In genomic region chr1:11805454-11806306, GRCh38 we compare ENCODE assay signal across 8 cellular contexts. TPM values are rescaled to one million over a fixed set of nuclear protein-coding genes. Genes with fewer than 3 reads are reported as not detected.
DNase-seq lines count a peak whose midpoint lies in the region; ATAC-seq and TF ChIP-seq lines count a peak whose summit lies in the region.

TSS of gene CLCN6 (plus strand) at chr1:11806191. CDS start at chr1:11806263, 72 bp downstream.
TSS of gene MTHFR (minus strand) at chr1:11805964. CDS start at chr1:11803116, 2,848 bp downstream.

- H3K4me1 ChIP-seq in OCI-LY3 (ENCODE audit: low read length), result peaks cover 21% of the 10 kb centered on the region
- H3K4me1 ChIP-seq in mononuclear cell (ENCODE audit: insufficient read depth, low read length), result peaks cover 61% of the 10 kb centered on the region

- H4K20me1 ChIP-seq in OCI-LY3 (ENCODE audit: insufficient read depth, low read length), result no peaks in the 10 kb centered on the region

- peak within 1 kb of the TSS; percentile 61 for H3K27ac ChIP-seq in OCI-LY3 (ENCODE audit: low read length)

- H3K4me3 ChIP-seq in OCI-LY3 (ENCODE audit: low read length), result peak within 1 kb of the TSS; percentile 98
- H3K4me3 ChIP-seq in mononuclear cell (ENCODE audit: low read length), result peak within 1 kb of the TSS; percentile 79

- H3K9me3 ChIP-seq in OCI-LY3 (ENCODE audit: insufficient read depth, low read length), result no peaks in the 10 kb centered on the region
- no peaks in the 10 kb centered on the region for H3K9me3 ChIP-seq in mononuclear cell (ENCODE audit: low read depth, low read length)

- ATAC-seq in GM21515 (IDR thresholded peaks at IDR 0.05; ENCODE audit: unreplicated experiment), result peak; percentile 79

- H3K4me2 ChIP-seq in OCI-LY3 (ENCODE audit: low read length), result peak within 1 kb of the TSS; percentile 99

- no peaks in the 10 kb centered on the region for H3K27me3 ChIP-seq in OCI-LY3 (ENCODE audit: low read depth, low read length)
- H3K27me3 ChIP-seq in mononuclear cell (ENCODE audit: insufficient read depth, low read length), result no peaks in the 10 kb centered on the region

- TF ChIP-seq CTCF in OCI-LY3 (IDR thresholded peaks at IDR 0.05; ENCODE audit: low read depth, low read length), result no peak

- H3K9ac ChIP-seq in OCI-LY3 (ENCODE audit: low read length), result peak within 1 kb of the TSS; percentile 90

- H3K36me3 ChIP-seq in OCI-LY3 (replicated peaks; ENCODE audit: low read depth, low read length), result peaks cover 14% of the 10 kb centered on the region

- H2AFZ ChIP-seq in OCI-LY3 (ENCODE audit: low read depth, low read length), result peak within 1 kb of the TSS; percentile 62; the same call in 1 of the 2 replicates

- H3K79me2 ChIP-seq in OCI-LY3 (ENCODE audit: low read length), result peaks cover 21% of the 10 kb centered on the region

- DNase-seq in D341Med (ENCODE audit: low spot score), result peak; percentile 97
- DNase-seq in HuH-7 (ENCODE audit: low spot score), result peak; percentile 98
- DNase-seq in activated T-cell treated with anti-CD3 and anti-CD28 coated beads for 1 hour (ENCODE audit: low read depth), result peak; percentile 94
- peak; percentile 93 for DNase-seq in epidermal melanocyte (ENCODE audit: insufficient read length, low spot score)
- DNase-seq in stimulated activated CD8-positive, alpha-beta memory T cell treated with anti-CD3 and anti-CD28 coated beads, Interleukin-4, amount 100 ng/mL, for 1 hour (ENCODE audit: low read depth in 2 of 2, low spot score in 1 of 2), result peak; percentile 90 to 95

RNA-seq across cellular contexts. Expression of gene CLCN6, which starts in this region (rescaled TPM):
- 7.8 TPM for total RNA-seq in mononuclear cell

RNA-seq across cellular contexts. Expression of gene MTHFR, which starts in this region (rescaled TPM):
- 28.4 TPM for total RNA-seq in mononuclear cell

Comparison
In these comparisons a context has a peak if more than half of its experiments do, and no peak if none do; other contexts are left out.
1. Peak in every context shown above with its lines: DNase-seq, ATAC-seq, H3K4me3 ChIP-seq and H3K27ac ChIP-seq.